ENCODE assay signal across 1 cellular context in the genomic region with DNA sequence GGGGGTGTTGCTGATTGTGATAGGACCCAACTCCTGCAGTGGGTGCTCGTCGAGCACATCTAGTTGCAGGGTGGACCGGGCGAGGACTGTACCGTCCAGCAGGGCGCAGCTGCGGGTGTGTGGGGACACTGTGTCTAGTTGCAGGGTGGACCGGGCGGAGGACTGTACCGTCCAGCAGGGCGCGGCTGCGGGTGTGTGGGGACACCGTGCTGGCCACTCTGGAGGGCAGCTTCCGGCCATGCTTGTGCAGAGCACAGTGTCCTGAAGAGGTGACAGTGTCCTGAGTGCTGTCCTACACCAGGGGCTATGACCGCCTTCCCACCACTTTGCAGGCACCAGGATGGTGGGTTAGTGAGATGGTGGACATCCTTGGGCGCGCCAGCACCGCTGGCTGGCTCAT.
TF ChIP-seq lines count a peak whose summit lies in the region.

No MANE protein-coding gene starts in this region.

TF ChIP-seq in HCT116, 20 proteins besides CTCF, POLR2A, EP300 and RAD21 (continued from another document):
- TF ChIP-seq TCF7L2 (IDR thresholded peaks at IDR 0.05; ENCODE audit: borderline replicate concordance, extremely low read depth, insufficient read depth, insufficient read length) = no peak
- TF ChIP-seq CEBPB (IDR thresholded peaks at IDR 0.05; ENCODE audit: low read depth) = no peak
- no peak for TF ChIP-seq CBX3 (IDR thresholded peaks at IDR 0.05; ENCODE audit: low read depth)
- TF ChIP-seq, protein P1, sequence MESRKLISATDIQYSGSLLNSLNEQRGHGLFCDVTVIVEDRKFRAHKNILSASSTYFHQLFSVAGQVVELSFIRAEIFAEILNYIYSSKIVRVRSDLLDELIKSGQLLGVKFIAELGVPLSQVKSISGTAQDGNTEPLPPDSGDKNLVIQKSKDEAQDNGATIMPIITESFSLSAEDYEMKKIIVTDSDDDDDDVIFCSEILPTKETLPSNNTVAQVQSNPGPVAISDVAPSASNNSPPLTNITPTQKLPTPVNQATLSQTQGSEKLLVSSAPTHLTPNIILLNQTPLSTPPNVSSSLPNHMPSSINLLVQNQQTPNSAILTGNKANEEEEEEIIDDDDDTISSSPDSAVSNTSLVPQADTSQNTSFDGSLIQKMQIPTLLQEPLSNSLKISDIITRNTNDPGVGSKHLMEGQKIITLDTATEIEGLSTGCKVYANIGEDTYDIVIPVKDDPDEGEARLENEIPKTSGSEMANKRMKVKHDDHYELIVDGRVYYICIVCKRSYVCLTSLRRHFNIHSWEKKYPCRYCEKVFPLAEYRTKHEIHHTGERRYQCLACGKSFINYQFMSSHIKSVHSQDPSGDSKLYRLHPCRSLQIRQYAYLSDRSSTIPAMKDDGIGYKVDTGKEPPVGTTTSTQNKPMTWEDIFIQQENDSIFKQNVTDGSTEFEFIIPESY (IDR thresholded peaks at IDR 0.05; ENCODE audit: extremely low read depth, insufficient replicate concordance, low read length) = no peak
- TF ChIP-seq, protein P2, sequence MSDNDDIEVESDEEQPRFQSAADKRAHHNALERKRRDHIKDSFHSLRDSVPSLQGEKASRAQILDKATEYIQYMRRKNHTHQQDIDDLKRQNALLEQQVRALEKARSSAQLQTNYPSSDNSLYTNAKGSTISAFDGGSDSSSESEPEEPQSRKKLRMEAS (IDR thresholded peaks at IDR 0.05) = no peak
- TF ChIP-seq SRF (IDR thresholded peaks at IDR 0.05; ENCODE audit: low read depth) = no peak
- no peak for TF ChIP-seq POLR2AphosphoS5 (IDR thresholded peaks at IDR 0.05; ENCODE audit: low read depth, low read length)
- TF ChIP-seq EGR1 (IDR thresholded peaks at IDR 0.05; ENCODE audit: low read depth) = no peak
- no peak for TF ChIP-seq FOSL1 (IDR thresholded peaks at IDR 0.05; ENCODE audit: low read depth)
- TF ChIP-seq ZNF274 (IDR thresholded peaks at IDR 0.05; ENCODE audit: low read depth, low read length) = no peak
- TF ChIP-seq SIN3A (IDR thresholded peaks at IDR 0.05; ENCODE audit: low read depth) = no peak
- TF ChIP-seq, protein P3, sequence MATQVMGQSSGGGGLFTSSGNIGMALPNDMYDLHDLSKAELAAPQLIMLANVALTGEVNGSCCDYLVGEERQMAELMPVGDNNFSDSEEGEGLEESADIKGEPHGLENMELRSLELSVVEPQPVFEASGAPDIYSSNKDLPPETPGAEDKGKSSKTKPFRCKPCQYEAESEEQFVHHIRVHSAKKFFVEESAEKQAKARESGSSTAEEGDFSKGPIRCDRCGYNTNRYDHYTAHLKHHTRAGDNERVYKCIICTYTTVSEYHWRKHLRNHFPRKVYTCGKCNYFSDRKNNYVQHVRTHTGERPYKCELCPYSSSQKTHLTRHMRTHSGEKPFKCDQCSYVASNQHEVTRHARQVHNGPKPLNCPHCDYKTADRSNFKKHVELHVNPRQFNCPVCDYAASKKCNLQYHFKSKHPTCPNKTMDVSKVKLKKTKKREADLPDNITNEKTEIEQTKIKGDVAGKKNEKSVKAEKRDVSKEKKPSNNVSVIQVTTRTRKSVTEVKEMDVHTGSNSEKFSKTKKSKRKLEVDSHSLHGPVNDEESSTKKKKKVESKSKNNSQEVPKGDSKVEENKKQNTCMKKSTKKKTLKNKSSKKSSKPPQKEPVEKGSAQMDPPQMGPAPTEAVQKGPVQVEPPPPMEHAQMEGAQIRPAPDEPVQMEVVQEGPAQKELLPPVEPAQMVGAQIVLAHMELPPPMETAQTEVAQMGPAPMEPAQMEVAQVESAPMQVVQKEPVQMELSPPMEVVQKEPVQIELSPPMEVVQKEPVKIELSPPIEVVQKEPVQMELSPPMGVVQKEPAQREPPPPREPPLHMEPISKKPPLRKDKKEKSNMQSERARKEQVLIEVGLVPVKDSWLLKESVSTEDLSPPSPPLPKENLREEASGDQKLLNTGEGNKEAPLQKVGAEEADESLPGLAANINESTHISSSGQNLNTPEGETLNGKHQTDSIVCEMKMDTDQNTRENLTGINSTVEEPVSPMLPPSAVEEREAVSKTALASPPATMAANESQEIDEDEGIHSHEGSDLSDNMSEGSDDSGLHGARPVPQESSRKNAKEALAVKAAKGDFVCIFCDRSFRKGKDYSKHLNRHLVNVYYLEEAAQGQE (IDR thresholded peaks at IDR 0.05; ENCODE audit: low read depth) = no peak
- no peak for TF ChIP-seq SP1 (IDR thresholded peaks at IDR 0.05; ENCODE audit: low read depth)
